In genomic region chr3:141828487-141829284, GRCh38 we compare ENCODE assay signal across 9 cellular contexts. TPM values are rescaled to one million over a fixed set of nuclear protein-coding genes. Genes with fewer than 3 reads are reported as not detected.
DNase-seq lines count a peak whose midpoint lies in the region; FAIRE-seq and TF ChIP-seq lines count a peak whose summit lies in the region.
"Had no signal": no experiment of that assay in that cellular context is flagged by ENCODE, and none has a peak within 500 bp of the region (broad histone marks: within the 10 kb centered on the region; RNA-seq: fewer than 3 reads in every experiment).

No MANE protein-coding gene starts in this region.

- TF ChIP-seq EP300 in Ishikawa (IDR thresholded peaks at IDR 0.05; ENCODE audit: borderline replicate concordance): no peak

- DNase-seq in NCI-H82 (lab: John Stamatoyannopoulos, UW): peak; percentile 86
- DNase-seq in fibroblast of villous mesenchyme (ENCODE audit: low read depth): peak; percentile 17
- no peak for DNase-seq in activated CD4-positive, alpha-beta T cell treated with anti-CD3 and anti-CD28 coated beads for 48 hours
- no peak for DNase-seq in activated naive CD4-positive, alpha-beta T cell treated with Interleukin-2 at 50 U/mL for 16 hours
- DNase-seq in frontal cortex (ENCODE audit: low spot score in 2 of 2): no peak
- DNase-seq: activated gamma-delta T cell, hippocampal formation had no signal

- TF ChIP-seq RAD21 in Ishikawa (IDR thresholded peaks at IDR 0.05; ENCODE audit: low read depth): no peak

- peak overlapping the region in 15 of 21 experiments; percentile 6 to 82 (median 47) for H3K27ac ChIP-seq in skin epidermis

- FAIRE-seq in frontal cortex (lab: Jason Lieb, UNC): no peak

- TF ChIP-seq CTCF in fibroblast of villous mesenchyme (IDR thresholded peaks at IDR 0.05; ENCODE audit: insufficient read depth, low read depth, low read length): no peak

- no peak overlapping the region for H3K4me3 ChIP-seq in fibroblast of villous mesenchyme (ENCODE audit: low read depth, low read length)
- no peak overlapping the region for H3K4me3 ChIP-seq in skin epidermis

TF ChIP-seq in Ishikawa, 13 proteins besides CTCF, POLR2A, EP300 and RAD21:
- TF ChIP-seq CEBPB (IDR thresholded peaks at IDR 0.05): peak; percentile 87
- TF ChIP-seq CREB1 (IDR thresholded peaks at IDR 0.05; ENCODE audit: low read depth): no peak
- 0 out of 2 replicates have a peak, but pooled peaks have one; percentile 19 for TF ChIP-seq NFIC (IDR thresholded peaks at IDR 0.05)

RNA-seq across cellular contexts. Expression of gene ATP1B3, which starts 47.8 kb away (rescaled TPM):
- 55.1 and 82.5 TPM in 2 replicates for total RNA-seq in fibroblast of villous mesenchyme
- 43.6 TPM for total RNA-seq in frontal cortex

Comparison
In these comparisons a context has a peak if more than half of its experiments do, and no peak if none do; other contexts are left out.
1. DNase-seq: peak in NCI-H82 (single experiment) and fibroblast of villous mesenchyme (single experiment); none in activated CD4-positive, alpha-beta T cell treated with anti-CD3 and anti-CD28 coated beads for 48 hours (single experiment), activated naive CD4-positive, alpha-beta T cell treated with Interleukin-2 at 50 U/mL for 16 hours (single experiment) and frontal cortex (0 of 2).